Comparison of ENCODE assay signal across 1 cellular context in the genomic region with DNA sequence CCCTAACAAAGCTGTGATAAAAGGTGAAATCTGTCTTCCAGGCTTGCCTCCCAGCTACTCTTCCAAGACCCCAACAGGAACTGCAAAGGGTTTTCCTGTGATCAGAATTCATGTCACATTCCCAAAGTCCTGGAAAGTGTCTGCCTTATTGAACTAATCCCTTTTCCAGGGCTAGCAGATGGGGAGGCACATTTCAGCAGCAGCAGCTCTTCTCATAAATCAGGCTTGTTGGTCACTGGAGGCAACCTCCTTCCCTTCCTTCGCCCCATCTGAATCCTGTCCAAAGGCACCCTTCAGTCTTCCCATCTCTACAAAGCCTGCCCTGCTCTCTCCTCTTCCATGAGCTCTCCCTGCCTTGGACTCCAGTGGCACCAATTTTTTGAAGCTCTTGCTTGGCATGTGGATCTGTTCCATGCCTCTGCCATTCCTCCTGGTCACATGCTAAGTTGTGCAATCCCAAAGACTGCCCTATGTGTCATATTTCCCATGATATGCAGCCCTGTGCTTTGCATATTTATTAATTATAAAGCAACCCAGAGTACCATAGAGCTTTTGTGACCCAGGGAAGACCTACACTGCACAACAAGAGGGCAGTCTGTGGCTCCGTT.
TF ChIP-seq lines count a peak whose summit lies in the region.

No MANE protein-coding gene starts in this region.

TF ChIP-seq in A549, 52 proteins besides CTCF, POLR2A, EP300 and RAD21 (continued from another document):
- no peak for TF ChIP-seq FOSL2 (IDR thresholded peaks at IDR 0.05)
- TF ChIP-seq FOSL2 (CRISPR knock-in tag; IDR thresholded peaks at IDR 0.05), result peak; percentile 43
- no peak for TF ChIP-seq KDM5A (IDR thresholded peaks at IDR 0.05)
- no peak for TF ChIP-seq RARB (CRISPR knock-in tag; IDR thresholded peaks at IDR 0.05)
- no peak for TF ChIP-seq POLR2AphosphoS2 (conservative IDR thresholded peaks at IDR 0.05; ENCODE audit: low read length)
- TF ChIP-seq ZNF302 (CRISPR knock-in tag; IDR thresholded peaks at IDR 0.05), result no peak
- no peak for TF ChIP-seq RFX5 (IDR thresholded peaks at IDR 0.05)
- no peak; a peak in 1 of 5 replicates for TF ChIP-seq JUN (IDR thresholded peaks at IDR 0.05)
- TF ChIP-seq, protein P1, sequence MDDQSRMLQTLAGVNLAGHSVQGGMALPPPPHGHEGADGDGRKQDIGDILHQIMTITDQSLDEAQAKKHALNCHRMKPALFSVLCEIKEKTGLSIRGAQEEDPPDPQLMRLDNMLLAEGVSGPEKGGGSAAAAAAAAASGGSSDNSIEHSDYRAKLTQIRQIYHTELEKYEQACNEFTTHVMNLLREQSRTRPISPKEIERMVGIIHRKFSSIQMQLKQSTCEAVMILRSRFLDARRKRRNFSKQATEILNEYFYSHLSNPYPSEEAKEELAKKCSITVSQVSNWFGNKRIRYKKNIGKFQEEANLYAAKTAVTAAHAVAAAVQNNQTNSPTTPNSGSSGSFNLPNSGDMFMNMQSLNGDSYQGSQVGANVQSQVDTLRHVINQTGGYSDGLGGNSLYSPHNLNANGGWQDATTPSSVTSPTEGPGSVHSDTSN (IDR thresholded peaks at IDR 0.05), result no peak
- TF ChIP-seq RNF2 (IDR thresholded peaks at IDR 0.05; ENCODE audit: borderline replicate concordance, low read depth), result no peak
- TF ChIP-seq SREBF2 (IDR thresholded peaks at IDR 0.05), result no peak
- no peak for TF ChIP-seq CHD4 (IDR thresholded peaks at IDR 0.05; ENCODE audit: borderline replicate concordance)
- no peak for TF ChIP-seq PHF8 (IDR thresholded peaks at IDR 0.05; ENCODE audit: borderline replicate concordance, low read depth)
- 0 out of 2 replicates have a peak, but pooled peaks have one; percentile 44 for TF ChIP-seq ZSCAN20 (CRISPR knock-in tag; IDR thresholded peaks at IDR 0.05)
- TF ChIP-seq KDM1A (IDR thresholded peaks at IDR 0.05; ENCODE audit: low read depth), result no peak
- TF ChIP-seq, protein P2, sequence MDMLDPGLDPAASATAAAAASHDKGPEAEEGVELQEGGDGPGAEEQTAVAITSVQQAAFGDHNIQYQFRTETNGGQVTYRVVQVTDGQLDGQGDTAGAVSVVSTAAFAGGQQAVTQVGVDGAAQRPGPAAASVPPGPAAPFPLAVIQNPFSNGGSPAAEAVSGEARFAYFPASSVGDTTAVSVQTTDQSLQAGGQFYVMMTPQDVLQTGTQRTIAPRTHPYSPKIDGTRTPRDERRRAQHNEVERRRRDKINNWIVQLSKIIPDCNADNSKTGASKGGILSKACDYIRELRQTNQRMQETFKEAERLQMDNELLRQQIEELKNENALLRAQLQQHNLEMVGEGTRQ (IDR thresholded peaks at IDR 0.05), result no peak; the same call in 1 of the 2 replicates
- TF ChIP-seq, protein P3, sequence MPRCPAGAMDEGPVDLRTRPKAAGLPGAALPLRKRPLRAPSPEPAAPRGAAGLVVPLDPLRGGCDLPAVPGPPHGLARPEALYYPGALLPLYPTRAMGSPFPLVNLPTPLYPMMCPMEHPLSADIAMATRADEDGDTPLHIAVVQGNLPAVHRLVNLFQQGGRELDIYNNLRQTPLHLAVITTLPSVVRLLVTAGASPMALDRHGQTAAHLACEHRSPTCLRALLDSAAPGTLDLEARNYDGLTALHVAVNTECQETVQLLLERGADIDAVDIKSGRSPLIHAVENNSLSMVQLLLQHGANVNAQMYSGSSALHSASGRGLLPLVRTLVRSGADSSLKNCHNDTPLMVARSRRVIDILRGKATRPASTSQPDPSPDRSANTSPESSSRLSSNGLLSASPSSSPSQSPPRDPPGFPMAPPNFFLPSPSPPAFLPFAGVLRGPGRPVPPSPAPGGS (IDR thresholded peaks at IDR 0.05), result no peak
- 0 out of 2 replicates have a peak, but pooled peaks have one; percentile 40 for TF ChIP-seq EHMT2 (IDR thresholded peaks at IDR 0.05; ENCODE audit: low read depth)
- no peak for TF ChIP-seq MAZ (IDR thresholded peaks at IDR 0.05; ENCODE audit: borderline replicate concordance, low read depth, low read length)
- no peak for TF ChIP-seq HOXA7 (CRISPR knock-in tag; IDR thresholded peaks at IDR 0.05)
- TF ChIP-seq, protein P4, sequence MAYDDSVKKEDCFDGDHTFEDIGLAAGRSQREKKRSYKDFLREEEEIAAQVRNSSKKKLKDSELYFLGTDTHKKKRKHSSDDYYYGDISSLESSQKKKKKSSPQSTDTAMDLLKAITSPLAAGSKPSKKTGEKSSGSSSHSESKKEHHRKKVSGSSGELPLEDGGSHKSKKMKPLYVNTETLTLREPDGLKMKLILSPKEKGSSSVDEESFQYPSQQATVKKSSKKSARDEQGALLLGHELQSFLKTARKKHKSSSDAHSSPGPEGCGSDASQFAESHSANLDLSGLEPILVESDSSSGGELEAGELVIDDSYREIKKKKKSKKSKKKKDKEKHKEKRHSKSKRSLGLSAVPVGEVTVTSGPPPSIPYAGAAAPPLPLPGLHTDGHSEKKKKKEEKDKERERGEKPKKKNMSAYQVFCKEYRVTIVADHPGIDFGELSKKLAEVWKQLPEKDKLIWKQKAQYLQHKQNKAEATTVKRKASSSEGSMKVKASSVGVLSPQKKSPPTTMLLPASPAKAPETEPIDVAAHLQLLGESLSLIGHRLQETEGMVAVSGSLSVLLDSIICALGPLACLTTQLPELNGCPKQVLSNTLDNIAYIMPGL (CRISPR knock-in tag; IDR thresholded peaks at IDR 0.05; ENCODE audit: borderline replicate concordance), result no peak
- TF ChIP-seq CEBPB (IDR thresholded peaks at IDR 0.05), result peak; percentile 93 to 94
- no peak for TF ChIP-seq HOXB13 (CRISPR knock-in tag; IDR thresholded peaks at IDR 0.05; ENCODE audit: low read depth)
- TF ChIP-seq, protein P5, sequence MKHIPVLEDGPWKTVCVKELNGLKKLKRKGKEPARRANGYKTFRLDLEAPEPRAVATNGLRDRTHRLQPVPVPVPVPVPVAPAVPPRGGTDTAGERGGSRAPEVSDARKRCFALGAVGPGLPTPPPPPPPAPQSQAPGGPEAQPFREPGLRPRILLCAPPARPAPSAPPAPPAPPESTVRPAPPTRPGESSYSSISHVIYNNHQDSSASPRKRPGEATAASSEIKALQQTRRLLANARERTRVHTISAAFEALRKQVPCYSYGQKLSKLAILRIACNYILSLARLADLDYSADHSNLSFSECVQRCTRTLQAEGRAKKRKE (CRISPR knock-in tag; IDR thresholded peaks at IDR 0.05; ENCODE audit: low read depth), result 0 out of 2 replicates have a peak, but pooled peaks have one; percentile 27
- TF ChIP-seq, protein P6, sequence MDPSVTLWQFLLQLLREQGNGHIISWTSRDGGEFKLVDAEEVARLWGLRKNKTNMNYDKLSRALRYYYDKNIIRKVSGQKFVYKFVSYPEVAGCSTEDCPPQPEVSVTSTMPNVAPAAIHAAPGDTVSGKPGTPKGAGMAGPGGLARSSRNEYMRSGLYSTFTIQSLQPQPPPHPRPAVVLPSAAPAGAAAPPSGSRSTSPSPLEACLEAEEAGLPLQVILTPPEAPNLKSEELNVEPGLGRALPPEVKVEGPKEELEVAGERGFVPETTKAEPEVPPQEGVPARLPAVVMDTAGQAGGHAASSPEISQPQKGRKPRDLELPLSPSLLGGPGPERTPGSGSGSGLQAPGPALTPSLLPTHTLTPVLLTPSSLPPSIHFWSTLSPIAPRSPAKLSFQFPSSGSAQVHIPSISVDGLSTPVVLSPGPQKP (IDR thresholded peaks at IDR 0.05; ENCODE audit: low read depth, low read length), result no peak
- TF ChIP-seq NR3C1 (IDR thresholded peaks at IDR 0.05), result no peak
- TF ChIP-seq, protein P7, sequence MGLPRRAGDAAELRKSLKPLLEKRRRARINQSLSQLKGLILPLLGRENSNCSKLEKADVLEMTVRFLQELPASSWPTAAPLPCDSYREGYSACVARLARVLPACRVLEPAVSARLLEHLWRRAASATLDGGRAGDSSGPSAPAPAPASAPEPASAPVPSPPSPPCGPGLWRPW (IDR thresholded peaks at IDR 0.05), result no peak
- TF ChIP-seq, protein P8, sequence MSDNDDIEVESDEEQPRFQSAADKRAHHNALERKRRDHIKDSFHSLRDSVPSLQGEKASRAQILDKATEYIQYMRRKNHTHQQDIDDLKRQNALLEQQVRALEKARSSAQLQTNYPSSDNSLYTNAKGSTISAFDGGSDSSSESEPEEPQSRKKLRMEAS (IDR thresholded peaks at IDR 0.05), result peak; percentile 55; the same call in 1 of the 2 replicates
- no peak for TF ChIP-seq TP53 (CRISPR knock-in tag; IDR thresholded peaks at IDR 0.05)
- TF ChIP-seq RCOR1 (IDR thresholded peaks at IDR 0.05; ENCODE audit: low read depth, low read length), result no peak
- peak; percentile 68 for TF ChIP-seq HEYL (CRISPR knock-in tag; IDR thresholded peaks at IDR 0.05)
- TF ChIP-seq MAFK (IDR thresholded peaks at IDR 0.05; ENCODE audit: partially characterized antibody), result no peak
- no peak for TF ChIP-seq CBX2 (IDR thresholded peaks at IDR 0.05; ENCODE audit: borderline replicate concordance, low read depth)
- TF ChIP-seq, protein P9, sequence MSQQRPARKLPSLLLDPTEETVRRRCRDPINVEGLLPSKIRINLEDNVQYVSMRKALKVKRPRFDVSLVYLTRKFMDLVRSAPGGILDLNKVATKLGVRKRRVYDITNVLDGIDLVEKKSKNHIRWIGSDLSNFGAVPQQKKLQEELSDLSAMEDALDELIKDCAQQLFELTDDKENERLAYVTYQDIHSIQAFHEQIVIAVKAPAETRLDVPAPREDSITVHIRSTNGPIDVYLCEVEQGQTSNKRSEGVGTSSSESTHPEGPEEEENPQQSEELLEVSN (IDR thresholded peaks at IDR 0.05; ENCODE audit: borderline replicate concordance, low read depth), result no peak
- TF ChIP-seq CHD2 (IDR thresholded peaks at IDR 0.05; ENCODE audit: low read length, partially characterized antibody), result no peak
- no peak for TF ChIP-seq ZFP36 (IDR thresholded peaks at IDR 0.05; ENCODE audit: borderline replicate concordance, partially characterized antibody)
